In genomic region chr11:95690100-95690499, GRCh38 we compare ENCODE assay signal across 14 cellular contexts.
DNase-seq lines count a peak whose midpoint lies in the region; ATAC-seq, FAIRE-seq and TF ChIP-seq lines count a peak whose summit lies in the region.
"Had no signal": no experiment of that assay in that cellular context is flagged by ENCODE, and none has a peak within 500 bp of the region (broad histone marks: within the 10 kb centered on the region; RNA-seq: fewer than 3 reads in every experiment).

No MANE protein-coding gene starts in this region.

- TF ChIP-seq EP300 in H1 (IDR thresholded peaks at IDR 0.05; ENCODE audit: borderline replicate concordance in 1 of 2, low read depth in 2 of 2, low read length in 2 of 2), result no peak

- no peak overlapping the region for H3K27ac Mint-ChIP-seq in CD4-positive, alpha-beta T cell
- no peak overlapping the region for H3K27ac Mint-ChIP-seq in type B pancreatic cell

- H4K8ac ChIP-seq in IMR-90 (ENCODE audit: low read depth in 2 of 2, low read length in 2 of 2) (no peak overlapping the region), H1 (ENCODE audit: extremely low read depth, insufficient read depth, low read length) (no peak overlapping the region)

- H3K4me3 ChIP-seq in IMR-90 (ENCODE audit: insufficient read depth, low read depth, low read length) (no peak overlapping the region), H1 (ENCODE audit: extremely low read depth in 1 of 4, insufficient read depth in 2 of 4, low read depth in 3 of 4, low read length in 4 of 4) (no peak overlapping the region)

- H2BK120ac ChIP-seq in IMR-90 (ENCODE audit: low read depth, low read length) (no peak overlapping the region), H1 (replicated peaks; ENCODE audit: low read depth, low read length) (no peak overlapping the region)

- H3K36me3 Mint-ChIP-seq in CD4-positive, alpha-beta T cell (ENCODE audit: low read depth), result no peaks in the 10 kb centered on the region
- H3K36me3 Mint-ChIP-seq in type B pancreatic cell, result no peaks in the 10 kb centered on the region

- no peaks in the 10 kb centered on the region for H3K27me3 Mint-ChIP-seq in CD4-positive, alpha-beta T cell
- H3K27me3 Mint-ChIP-seq in type B pancreatic cell, result no peaks in the 10 kb centered on the region

- no TSS peak for BruUV-seq in IMR-90 (replicated peaks; lab: Mats Ljungman, UMichigan)

- no peaks in the 10 kb centered on the region for H3K36me3 ChIP-seq in IMR-90 (ENCODE audit: control insufficient read depth, insufficient read depth, low read length)
- no peaks in the 10 kb centered on the region; a peak in 1 of 8 replicates for H3K36me3 ChIP-seq in H1 (ENCODE audit: control insufficient read depth in 2 of 4, insufficient read depth in 4 of 4, low read length in 3 of 4)
- H3K36me3 ChIP-seq: BE2C had no signal

- H3K14ac ChIP-seq in IMR-90 (replicated peaks; ENCODE audit: low read depth, low read length) (no peak overlapping the region), H1 (ENCODE audit: insufficient read length) (no peak overlapping the region)

- CTCF ChIA-PET in CD4-positive, alpha-beta T cell (lab: Charles Lee), result interaction anchor here (1.4 kb wide), 1 partner anchor 15 kb away, joined by 4 read pairs; no protein-coding TSS in a partner anchor
- CTCF ChIA-PET in IMR-90 (lab: Yijun Ruan, JAX) (interaction anchor here (0.7 kb wide), 1 partner anchor 174 kb away, joined by 3 read pairs; no protein-coding TSS in a partner anchor), H1 (lab: Charles Lee; ENCODE audit: partially characterized antibody) (interaction anchor here (1.3 to 1.8 kb wide), 2 partner anchors 15 to 539 kb away, joined by 4 to 5 read pairs; no protein-coding TSS in a partner anchor)

- H2AK5ac ChIP-seq in IMR-90 (ENCODE audit: low read depth, low read length), result no peak overlapping the region
- H2AK5ac ChIP-seq in H1 (ENCODE audit: low read depth, low read length), result no peak overlapping the region

- FAIRE-seq in H1 (lab: Jason Lieb, UNC), result no peak
- FAIRE-seq: A204.1, GM18507, H54 had no signal

- no peaks in the 10 kb centered on the region for H3K9me3 ChIP-seq in CD4-positive, alpha-beta T cell (ENCODE audit: control insufficient read depth, low read length)
- H3K9me3 ChIP-seq in IMR-90 (ENCODE audit: control insufficient read depth, insufficient read depth, low read length), result no peaks in the 10 kb centered on the region
- no peaks in the 10 kb centered on the region for H3K9me3 ChIP-seq in H1 (ENCODE audit: insufficient read depth in 2 of 2, low read depth in 1 of 2, low read length in 1 of 2)
- H3K9me3 ChIP-seq: BE2C had no signal

- H3K79me2 ChIP-seq in H1 (ENCODE audit: control insufficient read depth in 1 of 2, insufficient read depth in 2 of 2, low read length in 2 of 2), result no peaks in the 10 kb centered on the region

- peak overlapping the region; percentile 57 for H3K27ac ChIP-seq in CD4-positive, alpha-beta T cell (ENCODE audit: low read depth, low read length)
- H3K27ac ChIP-seq in IMR-90 (ENCODE audit: insufficient read depth, low read length) (no peak overlapping the region), H1 (ENCODE audit: low read depth, low read length) (no peak overlapping the region)
- H3K27ac ChIP-seq: C4-2B had no signal

- H3K23me2 ChIP-seq in H1 (ENCODE audit: low read depth, low read length), result no peaks in the 10 kb centered on the region

- TF ChIP-seq RAD21 in IMR-90 (IDR thresholded peaks at IDR 0.05; ENCODE audit: low read length), result no peak
- no peak for TF ChIP-seq RAD21 in H1 (IDR thresholded peaks at IDR 0.05 in 1 of 2, conservative IDR thresholded peaks at IDR 0.05 in 1 of 2; ENCODE audit: low read depth in 2 of 2, low read length in 2 of 2)

- H4K20me1 ChIP-seq in IMR-90 (ENCODE audit: insufficient read depth, low read length) (no peaks in the 10 kb centered on the region), H1 (replicated peaks in 1 of 2; ENCODE audit: control insufficient read depth in 1 of 2, insufficient read depth in 2 of 2, low read length in 2 of 2) (no peaks in the 10 kb centered on the region)

- no peak overlapping the region for H2AK9ac ChIP-seq in IMR-90 (replicated peaks; ENCODE audit: low read depth, low read length, poor library complexity)

- no CpG with 5 or more reads among the region's 3 CpGs for WGBS in IMR-90 (ENCODE audit: extremely low coverage in 2 of 2, insufficient read length in 1 of 2), 2 experiments
- 95% methylated on average over 3 of the region's 3 CpGs; no CpG with 5 or more reads in 1 of the 2 experiments for WGBS in H1 (ENCODE audit: extremely low coverage in 1 of 2, insufficient coverage in 1 of 2, insufficient read length in 1 of 2, insufficient replicate concordance in 2 of 2, low coverage in 1 of 2, low lambda C conversion rate in 2 of 2, missing lambda C conversion rate in 1 of 2), 2 experiments

- H3K9me3 Mint-ChIP-seq in CD4-positive, alpha-beta T cell, result peaks cover 3% of the 10 kb centered on the region
- no peaks in the 10 kb centered on the region for H3K9me3 Mint-ChIP-seq in type B pancreatic cell

- no peak overlapping the region for H3K4ac ChIP-seq in IMR-90 (ENCODE audit: low read depth, low read length)
- H3K4ac ChIP-seq in H1 (replicated peaks; ENCODE audit: insufficient read length, low read depth, low read length), result no peak overlapping the region

- no peak overlapping the region for H4K5ac ChIP-seq in IMR-90 (ENCODE audit: low read depth, low read length)
- no peak overlapping the region for H4K5ac ChIP-seq in H1 (ENCODE audit: insufficient read length, low read depth, low read length)

- no peak for TF ChIP-seq CTCF in CD4-positive, alpha-beta T cell (IDR thresholded peaks at IDR 0.05)
- no peak for TF ChIP-seq CTCF in IMR-90 (conservative IDR thresholded peaks at IDR 0.05; ENCODE audit: low read depth, low read length)
- no peak for TF ChIP-seq CTCF in H1 (IDR thresholded peaks at IDR 0.05; ENCODE audit: control extremely low read depth in 1 of 3, insufficient read depth in 1 of 3, low read depth in 1 of 3, low read length in 3 of 3)
- no peak for TF ChIP-seq CTCF in type B pancreatic cell (conservative IDR thresholded peaks at IDR 0.05)

- no peak for ATAC-seq in CD4-positive, alpha-beta T cell (ENCODE audit: poor library complexity)
- ATAC-seq in IMR-90 (ENCODE audit: low read depth), result no peak
- no peak for ATAC-seq in HG03354 (IDR thresholded peaks at IDR 0.05; ENCODE audit: poor library complexity, severe bottlenecking, unreplicated experiment)
- ATAC-seq: HCT116 had no signal

- H3K9me1 ChIP-seq in IMR-90 (ENCODE audit: insufficient read depth, low read length), result no peaks in the 10 kb centered on the region

- H3K4me1 Mint-ChIP-seq in CD4-positive, alpha-beta T cell (ENCODE audit: low read depth), result peaks cover 13% of the 10 kb centered on the region
- H3K4me1 Mint-ChIP-seq in type B pancreatic cell (ENCODE audit: unreplicated experiment), result no peaks in the 10 kb centered on the region

- H4K91ac ChIP-seq in IMR-90 (ENCODE audit: insufficient read depth, low read depth, low read length) (no peak overlapping the region), H1 (replicated peaks; ENCODE audit: insufficient read length, low read length) (no peak overlapping the region)

- H3K18ac ChIP-seq in IMR-90 (ENCODE audit: low read depth, low read length) (peak overlapping the region; percentile 40), H1 (ENCODE audit: extremely low read depth, low read length) (no peak overlapping the region)

- H3K4me1 ChIP-seq in IMR-90 (ENCODE audit: control insufficient read depth, insufficient read depth, low read length) (peaks cover 2% of the 10 kb centered on the region; the same call in 1 of the 2 replicates), H1 (replicated peaks in 1 of 4; ENCODE audit: control insufficient read depth in 3 of 4, insufficient read depth in 4 of 4, low read length in 3 of 4) (no peaks in the 10 kb centered on the region)
- H3K4me1 ChIP-seq: BE2C had no signal

- no peak for TF ChIP-seq POLR2A in IMR-90 (IDR thresholded peaks at IDR 0.05; ENCODE audit: low read depth, low read length)
- TF ChIP-seq POLR2A in H1 (IDR thresholded peaks at IDR 0.05; ENCODE audit: control extremely low read depth in 1 of 2, low read depth in 2 of 2, low read length in 2 of 2), result no peak

- H3K56ac ChIP-seq in IMR-90 (ENCODE audit: extremely low read depth, insufficient read depth, low read length), result no peak overlapping the region
- H3K56ac ChIP-seq in H1 (replicated peaks; ENCODE audit: insufficient read length, low read depth, low read length), result no peak overlapping the region

- in situ Hi-C loops in IMR-90 (cut with MboI; ENCODE audit: low sequenced_read_pairs), result no loop called here

- dilution Hi-C loops in IMR-90 (cut with HindIII; ENCODE audit: low sequenced_read_pairs, unreplicated experiment), result no loop called here

- H2BK20ac ChIP-seq in IMR-90 (ENCODE audit: low read depth, low read length) (no peak overlapping the region), H1 (ENCODE audit: low read length) (no peak overlapping the region)

- H2BK15ac ChIP-seq in IMR-90 (ENCODE audit: low read depth, low read length) (no peak overlapping the region; the same call in 2 of the 3 replicates), H1 (ENCODE audit: low read length) (no peak overlapping the region)

- H3K79me1 ChIP-seq in IMR-90 (ENCODE audit: low read depth in 1 of 2, low read length in 2 of 2) (no peaks in the 10 kb centered on the region), H1 (ENCODE audit: low read depth, low read length) (no peaks in the 10 kb centered on the region)

- H3K9ac ChIP-seq in IMR-90 (ENCODE audit: low read depth, low read length) (no peak overlapping the region), H1 (replicated peaks in 1 of 4; ENCODE audit: extremely low read depth in 1 of 4, low read depth in 3 of 4, low read length in 3 of 4) (no peak overlapping the region)

- H2AFZ ChIP-seq in IMR-90 (replicated peaks; ENCODE audit: low read length, poor library complexity) (no peak overlapping the region), H1 (ENCODE audit: low read length) (no peak overlapping the region)

- no peak overlapping the region for H3K4me2 ChIP-seq in IMR-90 (ENCODE audit: low read depth, low read length)
- H3K4me2 ChIP-seq in H1 (ENCODE audit: insufficient read depth in 1 of 2, low read depth in 2 of 2, low read length in 2 of 2), result no peak overlapping the region

- H3K27me3 ChIP-seq in CD4-positive, alpha-beta T cell (ENCODE audit: control insufficient read depth, insufficient read depth, low read length), result no peaks in the 10 kb centered on the region
- peaks cover 1% of the 10 kb centered on the region; the same call in 1 of the 2 replicates for H3K27me3 ChIP-seq in IMR-90 (ENCODE audit: control insufficient read depth, insufficient read depth, low read length)
- H3K27me3 ChIP-seq in H1 (replicated peaks in 1 of 4; ENCODE audit: control insufficient read depth in 3 of 4, extremely low read depth in 1 of 4, insufficient read depth in 3 of 4, low read length in 3 of 4), result no peaks in the 10 kb centered on the region
- H3K27me3 ChIP-seq: BE2C had no signal

- H2BK12ac ChIP-seq in H1 (ENCODE audit: low read depth, low read length), result no peak overlapping the region

- H2BK5ac ChIP-seq in IMR-90 (ENCODE audit: low read depth, low read length, poor library complexity, severe bottlenecking) (no peak overlapping the region), H1 (ENCODE audit: low read depth, low read length) (no peak overlapping the region)

- intact Hi-C loops in CD4-positive, alpha-beta T cell (cut with DNase I, micrococcal nuclease), result no loop called here
- intact Hi-C loops in IMR-90 (cut with micrococcal nuclease), result loop anchor here (5.0 kb wide), 2 partner anchors 133 to 178 kb away; no protein-coding TSS in a partner anchor

- DNase-seq in CD4-positive, alpha-beta T cell, result no peak
- DNase-seq in IMR-90 (no peak), H1 (ENCODE audit: low read depth in 1 of 2, low spot score in 2 of 2) (no peak), NCI-H526 treated with DMSO at 0.1 percent for 48 hours (lab: John Stamatoyannopoulos, UW) (no peak), type B pancreatic cell (ENCODE audit: extremely low spot score, unreplicated experiment) (no peak), foreskin melanocyte (no peak)
- DNase-seq: BE2C, DMS53 had no signal

- H3K23ac ChIP-seq in IMR-90 (ENCODE audit: low read depth, low read length) (no peak overlapping the region), H1 (ENCODE audit: insufficient read length) (no peak overlapping the region)

- POLR2A ChIA-PET in CD4-positive, alpha-beta T cell (lab: Charles Lee), result interaction anchor here (0.6 to 3.2 kb wide), 8 partner anchors 9 to 480 kb away, joined by 3 to 42 read pairs (median 4); partner anchors contain the start of gene SESN3
- POLR2A ChIA-PET in IMR-90 (lab: Charles Lee; ENCODE audit: unreplicated experiment), result no interaction called here
- POLR2A ChIA-PET in H1 (lab: Charles Lee; ENCODE audit: partially characterized antibody), result no interaction called here

- no peak overlapping the region for H3K4me3 Mint-ChIP-seq in CD4-positive, alpha-beta T cell
- no peak overlapping the region for H3K4me3 Mint-ChIP-seq in type B pancreatic cell
